In the genomic region with DNA sequence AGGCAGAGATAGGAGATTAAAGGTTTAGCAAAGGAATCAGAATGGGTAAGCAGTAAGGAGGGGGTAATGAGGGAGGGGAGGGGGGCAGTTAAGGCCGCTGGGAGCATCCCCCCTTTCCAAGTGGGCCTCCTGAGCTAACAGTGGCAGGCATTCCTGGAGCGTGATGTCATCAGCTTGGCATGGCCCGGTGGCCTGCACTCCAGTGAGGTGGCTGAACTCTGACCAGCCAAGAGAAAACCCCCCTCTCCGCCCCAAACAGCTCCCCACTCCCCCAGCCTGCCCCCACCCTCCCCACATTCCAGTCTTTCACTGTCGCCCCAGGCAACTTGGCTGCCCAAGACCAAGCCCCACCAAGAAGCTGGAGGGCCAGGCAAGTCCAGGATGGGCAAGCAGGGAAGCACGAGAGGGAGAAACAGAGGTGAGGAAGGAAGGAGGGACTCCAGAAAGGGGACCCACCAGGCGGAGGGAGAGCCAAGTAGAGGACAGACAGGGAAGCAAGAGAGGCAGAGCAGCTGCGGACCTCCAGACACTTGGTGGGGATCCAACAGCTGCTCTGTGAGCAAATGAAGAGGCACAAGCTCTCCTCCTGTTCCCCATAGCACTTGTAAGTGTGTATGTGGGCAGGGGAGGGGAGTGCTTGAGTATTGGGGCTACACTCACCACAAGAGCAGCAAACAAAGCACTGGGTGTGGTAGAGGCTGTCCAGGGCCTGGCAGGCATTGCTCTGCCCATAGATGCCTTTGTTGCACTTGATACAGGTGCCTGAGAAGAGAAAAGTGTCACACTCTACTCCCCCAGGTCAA, we compare ENCODE assay signal across 8 cellular contexts. TPM values are rescaled to one million over a fixed set of nuclear protein-coding genes. Genes with fewer than 3 reads are reported as not detected.
DNase-seq lines count a peak whose midpoint lies in the region; ATAC-seq and TF ChIP-seq lines count a peak whose summit lies in the region.

No MANE protein-coding gene starts in this region.

- BruUV-seq in Panc1 (replicated peaks; lab: Mats Ljungman, UMichigan): no TSS peak

- H3K4me3 ChIP-seq in Panc1 (ENCODE audit: low read depth in 2 of 2, low read length in 2 of 2) (peak overlapping the region; percentile 66 to 76; a peak in 3 of 4 replicates), fibroblast of the aortic adventitia (ENCODE audit: low read depth, low read length) (peak overlapping the region; percentile 28), osteoblast (ENCODE audit: insufficient read depth, low read length) (peak overlapping the region; percentile 87)

- peaks cover 3% of the 10 kb centered on the region; the same call in 1 of the 2 replicates for H3K36me3 ChIP-seq in Panc1 (ENCODE audit: control insufficient read depth, insufficient read depth, low read length)
- peaks cover 41% of the 10 kb centered on the region for H3K36me3 ChIP-seq in osteoblast (ENCODE audit: insufficient read depth, low read length)

- TF ChIP-seq CTCF in Panc1 (IDR thresholded peaks at IDR 0.05): no peak
- TF ChIP-seq CTCF in fibroblast of the aortic adventitia (IDR thresholded peaks at IDR 0.05; ENCODE audit: insufficient read depth, low read length): no peak
- TF ChIP-seq CTCF in osteoblast (IDR thresholded peaks at IDR 0.05; ENCODE audit: extremely low read depth, low read depth, low read length): no peak

- DNase-seq in D341Med (ENCODE audit: low spot score) (peak; percentile 45), Panc1 (ENCODE audit: low read depth, low spot score) (no peak), fibroblast of the aortic adventitia (ENCODE audit: low read depth) (peak; percentile 84), osteoblast (ENCODE audit: insufficient read length, low spot score, missing footprints) (peak; percentile 93), immature natural killer cell (no peak)
- DNase-seq in activated CD4-positive, alpha-beta T cell treated with anti-CD3 and anti-CD28 coated beads, Interleukin-2, amount 50 U/mL, for 48 hours: no peak

- ATAC-seq in Panc1: peak; percentile 32; the same call in 1 of the 2 replicates
- no peak for ATAC-seq in GM18520 (IDR thresholded peaks at IDR 0.05; ENCODE audit: unreplicated experiment)
- no peak for ATAC-seq in HG03135 (IDR thresholded peaks at IDR 0.05; ENCODE audit: unreplicated experiment)

- H3K4me3 Mint-ChIP-seq in immature natural killer cell: no peak overlapping the region

- intact Hi-C loops in Panc1 (cut with micrococcal nuclease; ENCODE audit: unreplicated experiment): no loop called here

- H3K79me2 ChIP-seq in osteoblast (ENCODE audit: insufficient read depth, low read length): peaks cover 59% of the 10 kb centered on the region

- H3K36me3 Mint-ChIP-seq in immature natural killer cell: no peaks in the 10 kb centered on the region

- peaks cover 5 to 8% of the 10 kb centered on the region in 2 donors for H3K4me1 Mint-ChIP-seq in immature natural killer cell

- H3K4me1 ChIP-seq in Panc1 (ENCODE audit: control insufficient read depth, insufficient read depth, low read length) (peaks cover 29% of the 10 kb centered on the region), osteoblast (ENCODE audit: insufficient read depth, low read length) (peaks cover 54% of the 10 kb centered on the region)

- peaks cover 19% of the 10 kb centered on the region for H4K20me1 ChIP-seq in osteoblast (ENCODE audit: insufficient read depth, low read length)

- peak overlapping the region; percentile 96 for H3K27ac ChIP-seq in Panc1 (ENCODE audit: low read length)
- H3K27ac ChIP-seq in osteoblast (ENCODE audit: low read depth, low read length): peak overlapping the region; percentile 75

- POLR2A ChIA-PET in Panc1 (lab: Charles Lee): no interaction called here

- no peak overlapping the region for H2AFZ ChIP-seq in osteoblast (ENCODE audit: low read length)

- in situ Hi-C loops in Panc1 (cut with HindIII; ENCODE audit: low pct_unique_long_range_greater_than_20kb, low sequenced_read_pairs): no loop called here

- H3K27me3 ChIP-seq in Panc1 (ENCODE audit: control insufficient read depth, insufficient read depth, low read length): no peaks in the 10 kb centered on the region
- no peaks in the 10 kb centered on the region for H3K27me3 ChIP-seq in osteoblast (ENCODE audit: insufficient read depth, low read length)

- CTCF ChIA-PET in Panc1 (lab: Charles Lee): interaction anchor here (0.8 to 1.1 kb wide), 2 partner anchors 9 to 18 kb away, joined by 3 to 7 read pairs; no protein-coding TSS in a partner anchor

- H3K9me3 ChIP-seq in Panc1 (ENCODE audit: control insufficient read depth, insufficient read depth, low read depth, low read length): no peaks in the 10 kb centered on the region
- H3K9me3 ChIP-seq in osteoblast (ENCODE audit: low read depth, low read length): no peaks in the 10 kb centered on the region

- peak overlapping the region; percentile 79 for H3K4me2 ChIP-seq in osteoblast (ENCODE audit: insufficient read depth, low read length)

- peaks cover 2 to 5% (median 2%) of the 10 kb centered on the region in 3 donors for H3K27me3 Mint-ChIP-seq in immature natural killer cell (ENCODE audit: low read depth in 3 of 3)

- no peaks in the 10 kb centered on the region for H3K9me3 Mint-ChIP-seq in immature natural killer cell

- H3K27ac Mint-ChIP-seq in immature natural killer cell: no peak overlapping the region

RNA-seq across cellular contexts. Expression of a gene that starts 4.5 kb away (rescaled TPM):
- total RNA-seq in Panc1 (2021; ENCODE audit: unreplicated experiment): 50.2 TPM
- 22.9 TPM for polyA plus RNA-seq in Panc1 (2012; ENCODE audit: insufficient read length)
- total RNA-seq in fibroblast of the aortic adventitia (ENCODE audit: low replicate concordance): 14.6 and 47.6 TPM in 2 replicates
- 63.9 and 74.9 TPM in 2 replicates for total RNA-seq in osteoblast
- under 1 TPM in 2 of 3 donors, not detected in 1; 0.18 to 0.21 TPM for polyA plus RNA-seq in immature natural killer cell

RNA-seq across cellular contexts. Expression of a gene that starts 21.0 kb away (rescaled TPM):
- 25.7 TPM for total RNA-seq in Panc1 (2021; ENCODE audit: unreplicated experiment)
- 14.1 TPM for polyA plus RNA-seq in Panc1 (2012; ENCODE audit: insufficient read length)
- total RNA-seq in fibroblast of the aortic adventitia (ENCODE audit: low replicate concordance): 29.3 and 31.2 TPM in 2 replicates
- 43.4 and 46.9 TPM in 2 replicates for total RNA-seq in osteoblast
- 10 to 100 TPM; 23.0 to 26.2 (median 23.2) TPM for polyA plus RNA-seq in immature natural killer cell

RNA-seq across cellular contexts. Expression of a gene that starts 32.1 kb away (rescaled TPM):
- total RNA-seq in Panc1 (2021; ENCODE audit: unreplicated experiment) (5.6 TPM), fibroblast of the aortic adventitia (ENCODE audit: low replicate concordance) (7.0 and 8.1 TPM in 2 replicates), osteoblast (12.4 and 15.9 TPM in 2 replicates)
- 7.1 TPM for polyA plus RNA-seq in Panc1 (2012; ENCODE audit: insufficient read length)
- 1 to 10 TPM; 3.4 to 9.8 (median 5.0) TPM for polyA plus RNA-seq in immature natural killer cell

RNA-seq across cellular contexts. Expression of a gene that starts 48.7 kb away (rescaled TPM):
- total RNA-seq in Panc1 (2021; ENCODE audit: unreplicated experiment): 108 TPM
- polyA plus RNA-seq in Panc1 (2012; ENCODE audit: insufficient read length): 200 TPM
- total RNA-seq in fibroblast of the aortic adventitia (ENCODE audit: low replicate concordance): 23.0 and 53.5 TPM in 2 replicates
- 49.2 and 56.3 TPM in 2 replicates for total RNA-seq in osteoblast
- polyA plus RNA-seq in immature natural killer cell: 10 to 100 TPM; 32.9 to 34.9 (median 34.7) TPM

RNA-seq across cellular contexts. Expression of a gene that starts 56.8 kb away (rescaled TPM):
- total RNA-seq in Panc1 (2021; ENCODE audit: unreplicated experiment) (149 TPM), fibroblast of the aortic adventitia (ENCODE audit: low replicate concordance) (164 and 176 TPM in 2 replicates), osteoblast (162 and 164 TPM in 2 replicates)
- 252 TPM for polyA plus RNA-seq in Panc1 (2012; ENCODE audit: insufficient read length)
- 10 to 100 TPM; 25.6 to 54.3 (median 39.7) TPM for polyA plus RNA-seq in immature natural killer cell

Comparison
In these comparisons a context has a peak if more than half of its experiments do, and no peak if none do; other contexts are left out.
1. DNase-seq: peak in D341Med (single experiment), fibroblast of the aortic adventitia (single experiment) and osteoblast (single experiment); none in Panc1 (single experiment), immature natural killer cell (0 of 3) and activated CD4-positive, alpha-beta T cell treated with anti-CD3 and anti-CD28 coated beads, Interleukin-2, amount 50 U/mL, for 48 hours (0 of 2).
2. H3K4me3 ChIP-seq: peak in every context shown above with its lines; median percentile 87 in osteoblast; 71 in Panc1; 28 in fibroblast of the aortic adventitia.